Comparison of ENCODE assay signal across 27 cellular contexts in genomic region chr3:73835945-73836344, GRCh38.
"Had no signal": no experiment of that assay in that cellular context is flagged by ENCODE, and none has a peak within 500 bp of the region (broad histone marks: within the 10 kb centered on the region; RNA-seq: fewer than 3 reads in every experiment).

No MANE protein-coding gene starts in this region.

- H3K9me3 ChIP-seq: adrenal gland had no signal

- H3K4me1 ChIP-seq: adrenal gland, ascending aorta, body of pancreas, breast epithelium had no signal

- H3K27ac ChIP-seq: adrenal gland, ascending aorta, body of pancreas, brain microvascular endothelial cell, breast epithelium, cardiac muscle cell had no signal

- H3K4me3 ChIP-seq: adrenal gland, ascending aorta, body of pancreas, breast epithelium, cardiac muscle cell had no signal

- DNase-seq: activated effector memory CD4-positive, alpha-beta T cell treated with anti-CD3 and anti-CD28 coated beads, Interleukin-2, amount 50 U/mL, for 16 hours; activated effector memory CD4-positive, alpha-beta T cell treated with Interleukin-2 at 50 U/mL for 16 hours; activated gamma-delta T cell; activated gamma-delta T cell treated with Interleukin-2 at 50 U/mL for 16 hours; activated naive CD4-positive, alpha-beta T cell; activated naive CD4-positive, alpha-beta T cell treated with anti-CD3 and anti-CD28 coated beads for 36 hours; activated naive CD4-positive, alpha-beta T cell treated with anti-CD3 and anti-CD28 coated beads, Interleukin-2, amount 10 ng/mL, durations not matched to agents 7 days and 5 days; activated naive CD4-positive, alpha-beta T cell treated with anti-CD3 and anti-CD28 coated beads, Interleukin-2, amount 50 U/mL, for 16 hours; activated naive CD4-positive, alpha-beta T cell treated with Interleukin-2 at 50 U/mL for 16 hours; activated naive CD8-positive, alpha-beta T cell treated with anti-CD3 and anti-CD28 coated beads for 36 hours; activated naive CD8-positive, alpha-beta T cell treated with anti-CD3 and anti-CD28 coated beads, Interleukin-2, amount 10 ng/mL, durations not matched to agents 7 days and 5 days; activated naive CD8-positive, alpha-beta T cell treated with anti-CD3 and anti-CD28 coated beads, Interleukin-2, amount 50 U/mL, for 24 hours; activated T-cell treated with anti-CD3 and anti-CD28 coated beads, Interleukin-2, amount 50 U/mL, for 4 hours; activated T-cell treated with anti-CD3 and anti-CD28 coated beads, Interleukin-2, amount 50 U/mL, for 48 hours; activated T-cell treated with anti-CD3 and anti-CD28 coated beads, Interleukin-2, amount 50 U/mL, for 72 hours; adrenal gland; amniotic stem cell; amygdala; anterior cingulate cortex; aorta; body of pancreas; brain microvascular endothelial cell; central memory CD4-positive, alpha-beta T cell; cerebellar nuclear complex had no signal

- H3K36me3 ChIP-seq: adrenal gland, ascending aorta, brain microvascular endothelial cell, breast epithelium, cardiac muscle cell had no signal
